In genomic region chr7:921581-922333, GRCh38 we compare ENCODE assay signal across 11 cellular contexts. TPM values are rescaled to one million over a fixed set of nuclear protein-coding genes. Genes with fewer than 3 reads are reported as not detected.
DNase-seq lines count a peak whose midpoint lies in the region; ATAC-seq, FAIRE-seq and TF ChIP-seq lines count a peak whose summit lies in the region.
"Had no signal": no experiment of that assay in that cellular context is flagged by ENCODE, and none has a peak within 500 bp of the region (broad histone marks: within the 10 kb centered on the region; RNA-seq: fewer than 3 reads in every experiment).

No MANE protein-coding gene starts in this region.

- no peak for ATAC-seq in lower lobe of right lung
- ATAC-seq: Panc1 had no signal

- H3K9me2 ChIP-seq in Karpas-422 (replicated peaks; ENCODE audit: insufficient read depth, low read length): no peaks in the 10 kb centered on the region

- no peak overlapping the region for H3K9ac ChIP-seq in Karpas-422 (ENCODE audit: low read length)
- H3K9ac ChIP-seq: parathyroid adenoma had no signal

- 79 to 89% methylated on average over 16 to 24 of the region's 36 CpGs for WGBS in thyroid gland, 2 donors

- peak overlapping the region; percentile 76 for H3K4me3 Mint-ChIP-seq in activated naive CD8-positive, alpha-beta T cell

- H3K4me2 ChIP-seq in Karpas-422 (ENCODE audit: low read depth, low read length, poor library complexity, severe bottlenecking): no peak overlapping the region

- H3K27ac Mint-ChIP-seq in activated naive CD8-positive, alpha-beta T cell: peak overlapping the region; percentile 90

- H3K36me3 ChIP-seq in lower lobe of right lung (peaks cover 4% of the 10 kb centered on the region), thyroid gland (no peaks in the 10 kb centered on the region), Karpas-422 (ENCODE audit: insufficient read depth, low read length) (no peaks in the 10 kb centered on the region)

- H3K4me1 Mint-ChIP-seq in activated naive CD8-positive, alpha-beta T cell (ENCODE audit: low read depth): peaks cover 35% of the 10 kb centered on the region

- no peak for FAIRE-seq in GM12892 (lab: Jason Lieb, UNC)

- H3K27ac ChIP-seq in lower lobe of right lung (peak overlapping the region; percentile 31), thyroid gland (no peak overlapping the region), Karpas-422 (ENCODE audit: low read length) (no peak overlapping the region)
- H3K27ac ChIP-seq: parathyroid adenoma had no signal

- no peak for TF ChIP-seq CTCF in lower lobe of right lung (IDR thresholded peaks at IDR 0.05)
- no peak for TF ChIP-seq CTCF in thyroid gland (IDR thresholded peaks at IDR 0.05)

- no peaks in the 10 kb centered on the region for H4K20me1 ChIP-seq in Karpas-422 (ENCODE audit: insufficient read depth, low read depth, low read length)

- H3K9me3 ChIP-seq in lower lobe of right lung (no peaks in the 10 kb centered on the region), thyroid gland (no peaks in the 10 kb centered on the region), Karpas-422 (ENCODE audit: low read length) (no peaks in the 10 kb centered on the region)

- H3K9me3 Mint-ChIP-seq in activated naive CD8-positive, alpha-beta T cell (ENCODE audit: low read depth): no peaks in the 10 kb centered on the region

- peak overlapping the region; percentile 19 for H3K4me3 ChIP-seq in lower lobe of right lung
- H3K4me3 ChIP-seq in thyroid gland (replicated peaks in 1 of 3): no peak overlapping the region
- H3K4me3 ChIP-seq in Karpas-422 (ENCODE audit: low read length): no peak overlapping the region

- H3K27me3 Mint-ChIP-seq in activated naive CD8-positive, alpha-beta T cell: no peaks in the 10 kb centered on the region

- TF ChIP-seq POLR2A in thyroid gland (IDR thresholded peaks at IDR 0.05) (no peak), GM12892 (IDR thresholded peaks at IDR 0.05; ENCODE audit: low read depth, low read length) (no peak)

- intact Hi-C loops in lower lobe of right lung (cut with DNase I): no loop called here
- intact Hi-C loops in thyroid gland (cut with DNase I): no loop called here

- H3K27me3 ChIP-seq in lower lobe of right lung (ENCODE audit: low read depth): no peaks in the 10 kb centered on the region
- no peaks in the 10 kb centered on the region for H3K27me3 ChIP-seq in thyroid gland
- no peaks in the 10 kb centered on the region for H3K27me3 ChIP-seq in Karpas-422 (ENCODE audit: low read length)

- H3K4me1 ChIP-seq in lower lobe of right lung: peaks cover 27% of the 10 kb centered on the region
- peaks cover 0 to 3% of the 10 kb centered on the region in 2 donors for H3K4me1 ChIP-seq in thyroid gland
- H3K4me1 ChIP-seq in Karpas-422 (ENCODE audit: low read length): peaks cover 16% of the 10 kb centered on the region
- H3K4me1 ChIP-seq: parathyroid adenoma had no signal

- no peaks in the 10 kb centered on the region for H3K79me2 ChIP-seq in Karpas-422 (ENCODE audit: low read length)
- H3K79me2 ChIP-seq: parathyroid adenoma had no signal

- DNase-seq in activated effector memory CD4-positive, alpha-beta T cell treated with anti-CD3 and anti-CD28 coated beads, Interleukin-2, amount 50 U/mL, for 16 hours: peak; percentile 71
- no peak for DNase-seq in activated effector memory CD4-positive, alpha-beta T cell treated with Interleukin-2 at 50 U/mL for 16 hours
- DNase-seq in lower lobe of right lung (peak; percentile 44), thyroid gland (peak; percentile 1), GM12892 (ENCODE audit: insufficient read length) (no peak), globus pallidus (ENCODE audit: low spot score) (no peak), Karpas-422 (no peak)
- DNase-seq: NCI-H1436 treated with DMSO at 0.1 percent for 48 hours had no signal

- no peak overlapping the region for H2AFZ ChIP-seq in Karpas-422 (ENCODE audit: low read length)
- H2AFZ ChIP-seq: parathyroid adenoma had no signal

- no peaks in the 10 kb centered on the region for H3K36me3 Mint-ChIP-seq in activated naive CD8-positive, alpha-beta T cell

RNA-seq across cellular contexts. Expression of gene ADAP1, which starts 32.7 kb away (rescaled TPM):
- total RNA-seq in lower lobe of right lung: 33.9 TPM
- total RNA-seq in thyroid gland: 10 to 100 TPM; 11.7 to 29.9 (median 23.4) TPM
- polyA plus RNA-seq in GM12892 (2012; ENCODE audit: missing spikeins): 5.8 TPM
- not detected in 2 replicates for total RNA-seq in Karpas-422 (2014; rRNA removed; shearing (Covaris generic); ENCODE audit: low replicate concordance)

RNA-seq across cellular contexts. Expression of gene GET4, which starts 45.4 kb away (rescaled TPM):
- total RNA-seq in lower lobe of right lung (31.7 TPM), thyroid gland (10 to 100 TPM; 29.2 to 38.7 (median 34.3) TPM)
- 18.8 TPM for polyA plus RNA-seq in GM12892 (2012; ENCODE audit: missing spikeins)
- total RNA-seq in Karpas-422 (2014; rRNA removed; shearing (Covaris generic); ENCODE audit: low replicate concordance): 16.2 and 33.3 TPM in 2 replicates

RNA-seq across cellular contexts. Expression of gene COX19, which starts 53.6 kb away (rescaled TPM):
- total RNA-seq in lower lobe of right lung (12.9 TPM), thyroid gland (10 to 100 TPM in 3 of 4 donors, 1 to 10 TPM in 1; 8.2 to 28.2 (median 17.8) TPM)
- polyA plus RNA-seq in GM12892 (2012; ENCODE audit: missing spikeins): 10.9 TPM
- total RNA-seq in Karpas-422 (2014; rRNA removed; shearing (Covaris generic); ENCODE audit: low replicate concordance): 14.5 and 20.5 TPM in 2 replicates

Comparison
In these comparisons a context has a peak if more than half of its experiments do, and no peak if none do; other contexts are left out.
1. DNase-seq: peak in activated effector memory CD4-positive, alpha-beta T cell treated with anti-CD3 and anti-CD28 coated beads, Interleukin-2, amount 50 U/mL, for 16 hours (single experiment), lower lobe of right lung (single experiment) and thyroid gland (2 of 2); none in activated effector memory CD4-positive, alpha-beta T cell treated with Interleukin-2 at 50 U/mL for 16 hours (single experiment), GM12892 (single experiment), globus pallidus (single experiment) and Karpas-422 (single experiment).
2. RNA of gene ADAP1, which starts 32.7 kb away (total RNA-seq): 33.9 TPM in lower lobe of right lung (single experiment) and 11.7 to 29.9 TPM in thyroid gland; not detected in Karpas-422; every median in the first group is over 10 times any median in the second.